Comparison of ENCODE assay signal across 10 cellular contexts in the genomic region with DNA sequence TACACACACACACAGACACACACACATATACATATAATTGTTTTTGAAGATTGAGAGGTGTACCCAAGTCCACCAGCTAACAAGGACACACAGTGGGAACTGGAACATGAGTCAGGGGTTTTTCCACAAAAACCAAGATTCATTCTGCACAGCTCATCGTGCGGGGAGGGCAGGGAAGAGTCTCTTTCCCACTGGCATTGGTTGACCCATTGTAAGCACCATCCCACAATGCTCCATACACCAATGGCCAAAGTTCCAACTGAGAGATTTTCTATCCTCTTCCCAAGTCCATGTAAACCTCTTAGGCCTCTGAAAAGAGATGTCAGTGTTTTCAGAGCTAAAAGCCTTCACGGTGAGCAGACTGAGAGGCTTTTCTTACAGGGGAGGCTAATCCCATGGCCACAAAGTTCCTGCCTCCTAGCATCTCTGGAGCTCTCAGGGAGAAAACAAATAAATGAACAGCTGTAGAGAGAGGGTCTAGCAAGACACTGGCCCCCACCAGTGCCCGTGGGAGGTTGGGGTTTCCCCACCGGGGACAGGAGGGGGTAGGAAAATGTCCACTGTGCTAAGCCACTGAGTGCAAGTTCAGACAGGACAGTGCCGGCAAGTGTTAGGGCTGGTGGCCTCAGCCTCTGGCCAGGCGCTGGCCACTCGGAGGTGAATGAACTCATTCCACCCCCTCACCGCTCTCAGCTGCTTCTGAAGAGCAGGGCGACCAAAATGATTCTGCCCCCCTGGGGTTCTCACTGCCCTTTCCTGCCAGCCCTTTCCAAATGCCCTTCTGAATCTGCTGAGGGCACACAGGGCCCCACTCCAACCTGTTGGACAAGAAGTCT. TPM values are rescaled to one million over a fixed set of nuclear protein-coding genes. Genes with fewer than 3 reads are reported as not detected.
A peak's percentile ranks its signal among the peaks of the same experiment; 100 is the strongest.
DNase-seq lines count a peak whose midpoint lies in the region; TF ChIP-seq lines count a peak whose summit lies in the region.
"Had no signal": no experiment of that assay in that cellular context is flagged by ENCODE, and none has a peak within 500 bp of the region (broad histone marks: within the 10 kb centered on the region; RNA-seq: fewer than 3 reads in every experiment).

No MANE protein-coding gene starts in this region.

- no peaks in the 10 kb centered on the region for H3K9me3 ChIP-seq in CD4-positive, alpha-beta memory T cell (ENCODE audit: control insufficient read depth in 1 of 2, low read length in 2 of 2)
- no peaks in the 10 kb centered on the region for H3K9me3 ChIP-seq in skeletal muscle tissue (ENCODE audit: control insufficient read depth in 3 of 3, low read length in 3 of 3)
- H3K9me3 ChIP-seq: BLaER1 had no signal

- peaks cover 50% of the 10 kb centered on the region for H3K4me1 ChIP-seq in CD4-positive, alpha-beta memory T cell (ENCODE audit: insufficient read depth, low read length)
- peaks cover 21 to 36% (median 27%) of the 10 kb centered on the region in 3 donors for H3K4me1 ChIP-seq in skeletal muscle tissue (ENCODE audit: control insufficient read depth in 3 of 3, insufficient read depth in 3 of 3, low read length in 3 of 3)
- H3K4me1 ChIP-seq: BLaER1 had no signal

- H3K27me3 Mint-ChIP-seq in CD4-positive, alpha-beta memory T cell, result no peaks in the 10 kb centered on the region

- peak overlapping the region in 1 of 8 donors; percentile 52 for H3K4me3 Mint-ChIP-seq in CD4-positive, alpha-beta memory T cell

- no peak overlapping the region for H3K9ac ChIP-seq in skeletal muscle tissue (ENCODE audit: low read depth in 1 of 3, low read length in 3 of 3)
- H3K9ac ChIP-seq: BLaER1 had no signal

- no peaks in the 10 kb centered on the region for H3K27me3 ChIP-seq in CD4-positive, alpha-beta memory T cell (ENCODE audit: insufficient read depth, low read length)
- peaks cover 0 to 14% (median 4%) of the 10 kb centered on the region in 3 donors for H3K27me3 ChIP-seq in skeletal muscle tissue (ENCODE audit: control insufficient read depth in 3 of 3, insufficient read depth in 3 of 3, low read length in 3 of 3)
- H3K27me3 ChIP-seq: BLaER1 had no signal

- no peaks in the 10 kb centered on the region for H3K36me3 ChIP-seq in CD4-positive, alpha-beta memory T cell (ENCODE audit: insufficient read depth, low read length)
- no peaks in the 10 kb centered on the region for H3K36me3 ChIP-seq in skeletal muscle tissue (ENCODE audit: control insufficient read depth in 3 of 3, insufficient read depth in 3 of 3, low read length in 3 of 3)
- H3K36me3 ChIP-seq: BLaER1 had no signal

- no peak overlapping the region for H3K4me3 ChIP-seq in CD4-positive, alpha-beta memory T cell (ENCODE audit: low read length in 2 of 2)
- no peak overlapping the region for H3K4me3 ChIP-seq in skeletal muscle tissue (ENCODE audit: low read length in 3 of 3)
- H3K4me3 ChIP-seq: BLaER1 had no signal

- H3K27ac ChIP-seq in CD4-positive, alpha-beta memory T cell (ENCODE audit: low read depth, low read length), result no peak overlapping the region
- H3K27ac ChIP-seq in VCaP (peak overlapping the region; percentile 26; the same call in 1 of the 2 replicates), skeletal muscle tissue (ENCODE audit: low read depth, low read length) (peak overlapping the region; percentile 6)
- H3K27ac ChIP-seq: BLaER1 had no signal

- intact Hi-C loops in CD4-positive, alpha-beta memory T cell (cut with micrococcal nuclease), result loop anchor here (2.0 kb wide), 1 partner anchor 16 kb away; no protein-coding TSS in a partner anchor

- peaks cover 31 to 59% (median 45%) of the 10 kb centered on the region in 4 donors for H3K4me1 Mint-ChIP-seq in CD4-positive, alpha-beta memory T cell

- H3K36me3 Mint-ChIP-seq in CD4-positive, alpha-beta memory T cell, result no peaks in the 10 kb centered on the region

- no peak for TF ChIP-seq CTCF in VCaP (conservative IDR thresholded peaks at IDR 0.05)

- H3K9me3 Mint-ChIP-seq in CD4-positive, alpha-beta memory T cell, result no peaks in the 10 kb centered on the region

- POLR2A ChIA-PET in CD4-positive, alpha-beta memory T cell (lab: Charles Lee; ENCODE audit: partially characterized antibody), result interaction anchor here (0.6 to 7.3 kb wide), 10 partner anchors 10 to 473 kb away, joined by 3 to 86 read pairs (median 4); partner anchors contain the start of gene TC2N

- CTCF ChIA-PET in CD4-positive, alpha-beta memory T cell (lab: Charles Lee; ENCODE audit: partially characterized antibody), result interaction anchor here (6.2 kb wide), 1 partner anchor 14 kb away, joined by 46 read pairs; no protein-coding TSS in a partner anchor

- H3K27ac Mint-ChIP-seq in CD4-positive, alpha-beta memory T cell, result peak overlapping the region in 5 of 7 donors; percentile 10 to 86 (median 68)

- DNase-seq in CD4-positive, alpha-beta memory T cell, result no peak
- DNase-seq in iris pigment epithelial cell (ENCODE audit: low read depth) (peak; percentile 26), NCI-H187 treated with DMSO at 0.1 percent for 48 hours (lab: John Stamatoyannopoulos, UW) (no peak), NCI-H1092 (lab: John Stamatoyannopoulos, UW) (no peak), KG1 (lab: John Stamatoyannopoulos, UW) (no peak)
- no peak for DNase-seq in activated CD4-positive, alpha-beta T cell treated with anti-CD3 and anti-CD28 coated beads for 48 hours
- DNase-seq: activated CD8-positive, alpha-beta memory T cell treated with anti-CD3 and anti-CD28 coated beads, Interleukin-2, amount 50 U/mL, for 48 hours had no signal

RNA-seq across cellular contexts. Expression of gene TC2N, which starts 21.5 kb away (rescaled TPM):
- total RNA-seq in CD4-positive, alpha-beta memory T cell, result 100 to 1,000 TPM; 320 to 325 TPM
- polyA plus RNA-seq in CD4-positive, alpha-beta memory T cell, result 100 to 1,000 TPM; 234 to 261 TPM
- total RNA-seq in skeletal muscle tissue, result 5.7 TPM

RNA-seq across cellular contexts. Expression of gene FBLN5, which starts 58.6 kb away (rescaled TPM):
- total RNA-seq in CD4-positive, alpha-beta memory T cell, result 1 to 10 TPM; 7.9 to 8.0 TPM
- 10 to 100 TPM; 23.7 TPM for polyA plus RNA-seq in CD4-positive, alpha-beta memory T cell
- total RNA-seq in skeletal muscle tissue, result 24.5 TPM

Comparison
In these comparisons a context has a peak if more than half of its experiments do, and no peak if none do; other contexts are left out.
1. RNA of gene TC2N, which starts 21.5 kb away (total RNA-seq): 320 to 325 TPM in CD4-positive, alpha-beta memory T cell; 5.7 TPM in skeletal muscle tissue (single experiment); every median in the first group is over 10 times any median in the second.